8 cellular contexts compared by ENCODE assay signal in the genomic region with DNA sequence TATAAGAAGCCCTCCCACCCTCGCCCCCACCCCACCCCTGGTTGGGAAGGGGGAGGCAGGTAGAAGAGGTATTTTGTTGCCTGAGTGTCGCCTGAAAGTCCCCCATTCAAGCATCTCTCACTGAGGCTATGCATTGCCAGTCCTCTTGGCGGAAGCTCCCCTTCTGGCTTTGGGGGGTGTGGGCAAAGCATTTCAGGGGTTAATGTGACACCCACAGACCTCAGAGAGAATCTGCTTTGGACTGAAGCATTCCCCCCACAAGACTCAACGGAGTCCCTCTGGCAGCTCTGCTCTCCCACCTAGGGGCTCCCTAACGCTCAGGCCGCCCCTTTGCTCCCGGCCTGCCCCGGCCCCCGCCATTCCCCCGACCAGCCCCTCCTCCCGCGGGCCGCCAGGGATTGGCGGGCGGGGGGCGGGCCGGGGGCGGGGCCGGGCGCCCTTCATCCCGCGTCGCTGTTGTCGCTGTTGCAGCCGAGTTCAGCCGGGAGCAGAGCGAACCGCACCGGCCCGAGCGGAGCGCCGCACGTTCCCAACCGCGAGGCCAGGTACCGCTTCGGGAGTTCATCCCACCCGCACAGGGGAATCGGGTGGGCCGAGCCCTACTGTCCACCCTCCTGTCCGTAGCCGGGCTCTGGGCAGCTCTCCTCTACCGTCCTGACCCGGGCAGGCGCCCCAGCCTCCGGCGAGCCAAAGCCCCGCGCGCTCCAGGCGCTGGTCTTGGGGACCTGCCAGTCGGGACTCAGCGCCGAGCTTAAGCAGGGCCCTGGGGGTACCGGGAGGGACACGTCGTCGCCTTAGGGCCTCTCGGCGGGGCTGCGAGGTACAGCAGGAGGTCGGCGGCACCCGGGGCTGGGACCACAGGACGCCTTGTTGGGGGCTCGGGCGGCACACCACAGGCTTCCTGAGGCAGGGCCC. TPM values are rescaled to one million over a fixed set of nuclear protein-coding genes. Genes with fewer than 3 reads are reported as not detected.
DNase-seq lines count a peak whose midpoint lies in the region; TF ChIP-seq lines count a peak whose summit lies in the region.

A gene (plus strand): TSS at position 468 of the 915 bp plus-strand sequence. CDS start 8,929 bp downstream, outside the sequence.

- no peaks in the 10 kb centered on the region for H3K9me3 Mint-ChIP-seq in neural progenitor cell

- no peak within 1 kb of the TSS for H3K27ac Mint-ChIP-seq in neural progenitor cell

- peak; percentile 51 to 77 for DNase-seq in HAP-1 (ENCODE audit: low spot score in 2 of 2)
- peak; percentile 42 to 63 for DNase-seq in SJCRH30
- peak; percentile 91 for DNase-seq in neural progenitor cell (ENCODE audit: low spot score)
- DNase-seq in H4 (ENCODE audit: low spot score), result no peak
- DNase-seq in activated gamma-delta T cell treated with Interleukin-2 at 50 U/mL for 16 hours, result no peak
- no peak for DNase-seq in A172 (ENCODE audit: low spot score)
- no peak for DNase-seq in NCI-H2081 treated with DMSO at 0.1 percent for 48 hours (lab: John Stamatoyannopoulos, UW)

- H3K9ac ChIP-seq in neural progenitor cell, result peak within 1 kb of the TSS; percentile 17

- H3K36me3 ChIP-seq in HAP-1 (replicated peaks) (no peaks in the 10 kb centered on the region), SJCRH30 (no peaks in the 10 kb centered on the region), esophagus (ENCODE audit: control insufficient read depth in 2 of 2, insufficient read depth in 2 of 2, low read length in 1 of 2) (no peaks in the 10 kb centered on the region), neural progenitor cell (no peaks in the 10 kb centered on the region)

- H3K27me3 ChIP-seq in HAP-1 (ENCODE audit: low read depth) (peaks cover 13% of the 10 kb centered on the region), SJCRH30 (peaks cover 3% of the 10 kb centered on the region; the same call in 1 of the 2 replicates), esophagus (ENCODE audit: control insufficient read depth in 1 of 2, insufficient read depth in 2 of 2, low read length in 2 of 2) (peaks cover 0 to 28% of the 10 kb centered on the region in 2 donors), neural progenitor cell (peaks cover 41% of the 10 kb centered on the region)

- peak within 1 kb of the TSS; percentile 93 for H2AFZ ChIP-seq in neural progenitor cell (replicated peaks)

- H3K79me2 ChIP-seq in neural progenitor cell (ENCODE audit: low read depth), result no peaks in the 10 kb centered on the region

- peaks cover 10% of the 10 kb centered on the region for H3F3A ChIP-seq in neural progenitor cell (ENCODE audit: low read depth)

- peaks cover 30% of the 10 kb centered on the region for H3K27me3 Mint-ChIP-seq in neural progenitor cell (ENCODE audit: insufficient read depth, low read depth)

- H3K4me3 ChIP-seq in HAP-1 (peak within 1 kb of the TSS; percentile 49), SJCRH30 (peak within 1 kb of the TSS; percentile 79), esophagus (ENCODE audit: low read depth in 1 of 2, low read length in 2 of 2) (peak within 1 kb of the TSS; percentile 21 to 30), neural progenitor cell (peak within 1 kb of the TSS; percentile 62)

- H3K4me3 Mint-ChIP-seq in neural progenitor cell, result peak within 1 kb of the TSS; percentile 78

- peak within 1 kb of the TSS; percentile 96 for H3K4me2 ChIP-seq in neural progenitor cell

- H4K20me1 ChIP-seq in neural progenitor cell (ENCODE audit: low read depth), result no peaks in the 10 kb centered on the region

- no peaks in the 10 kb centered on the region for H3K9me3 ChIP-seq in HAP-1
- H3K9me3 ChIP-seq in SJCRH30 (replicated peaks), result no peaks in the 10 kb centered on the region
- no peaks in the 10 kb centered on the region for H3K9me3 ChIP-seq in esophagus (ENCODE audit: control insufficient read depth in 2 of 2, insufficient read depth in 1 of 2, low read depth in 1 of 2, low read length in 1 of 2)
- H3K9me3 ChIP-seq in neural progenitor cell (ENCODE audit: low read depth), result no peaks in the 10 kb centered on the region

- no peaks in the 10 kb centered on the region; the same call in 1 of the 2 replicates for H3K4me1 ChIP-seq in HAP-1
- H3K4me1 ChIP-seq in SJCRH30, result peaks cover 27% of the 10 kb centered on the region
- peaks cover 8 to 9% of the 10 kb centered on the region in 2 donors for H3K4me1 ChIP-seq in esophagus (ENCODE audit: control insufficient read depth in 2 of 2, insufficient read depth in 2 of 2, low read length in 1 of 2)
- H3K4me1 ChIP-seq in neural progenitor cell, result peaks cover 12% of the 10 kb centered on the region

- no peak for TF ChIP-seq CTCF in neural progenitor cell (IDR thresholded peaks at IDR 0.05)

- WGBS in esophagus, 2 donors, result 2 to 3% methylated on average over 68 of the region's 68 CpGs

- H3K27ac ChIP-seq in SJCRH30 (no peak within 1 kb of the TSS), esophagus (ENCODE audit: low read depth in 2 of 2, low read length in 1 of 2) (no peak within 1 kb of the TSS), neural progenitor cell (no peak within 1 kb of the TSS)

- peaks cover 25% of the 10 kb centered on the region for H3K4me1 Mint-ChIP-seq in neural progenitor cell

- no peaks in the 10 kb centered on the region for H3K36me3 Mint-ChIP-seq in neural progenitor cell

- in situ Hi-C loops in HAP-1 (cut with MboI; ENCODE audit: low sequenced_read_pairs), result no loop called here

RNA-seq across cellular contexts. Expression of the gene that starts here (rescaled TPM):
- total RNA-seq in SJCRH30 (2014; rRNA removed; shearing (Covaris generic)), result 1.4 and 2.9 TPM in 2 replicates
- under 1 TPM; 0.08 to 0.11 TPM for polyA plus RNA-seq in esophagus
- total RNA-seq in neural progenitor cell (ENCODE audit: low replicate concordance), result 0.17 and 0.77 TPM in 2 replicates
- total RNA-seq in H4 (2014; rRNA removed; shearing (Covaris generic)), result not detected in 2 replicates
- total RNA-seq in A172 (2014; rRNA removed; shearing (Covaris generic)), result 0.74 TPM in 1 of 2 replicates, not detected in the other

Comparison
In these comparisons a context has a peak if more than half of its experiments do, and no peak if none do; other contexts are left out.
1. Peak in DNase-seq, H3K4me3 ChIP-seq, H3K9ac ChIP-seq and H3K4me2 ChIP-seq in neural progenitor cell; RNA of the gene not detected or under 1 TPM.
2. DNase-seq: peak in HAP-1 (2 of 2) and SJCRH30 (2 of 2); none in H4 (single experiment), activated gamma-delta T cell treated with Interleukin-2 at 50 U/mL for 16 hours (single experiment), A172 (single experiment) and NCI-H2081 treated with DMSO at 0.1 percent for 48 hours (single experiment).
3. H3K4me3 ChIP-seq: peak in every context shown above with its lines; median percentile 79 in SJCRH30; 62 in neural progenitor cell; 49 in HAP-1; 26 in esophagus.